1 cellular context compared by ENCODE assay signal in genomic region chr7:109322833-109323232, GRCh38.
TF ChIP-seq lines count a peak whose summit lies in the region.

No MANE protein-coding gene starts in this region.

TF ChIP-seq in GM23338, 12 proteins besides CTCF, POLR2A, EP300 and RAD21 (continued from another document):
- TF ChIP-seq, protein P1, sequence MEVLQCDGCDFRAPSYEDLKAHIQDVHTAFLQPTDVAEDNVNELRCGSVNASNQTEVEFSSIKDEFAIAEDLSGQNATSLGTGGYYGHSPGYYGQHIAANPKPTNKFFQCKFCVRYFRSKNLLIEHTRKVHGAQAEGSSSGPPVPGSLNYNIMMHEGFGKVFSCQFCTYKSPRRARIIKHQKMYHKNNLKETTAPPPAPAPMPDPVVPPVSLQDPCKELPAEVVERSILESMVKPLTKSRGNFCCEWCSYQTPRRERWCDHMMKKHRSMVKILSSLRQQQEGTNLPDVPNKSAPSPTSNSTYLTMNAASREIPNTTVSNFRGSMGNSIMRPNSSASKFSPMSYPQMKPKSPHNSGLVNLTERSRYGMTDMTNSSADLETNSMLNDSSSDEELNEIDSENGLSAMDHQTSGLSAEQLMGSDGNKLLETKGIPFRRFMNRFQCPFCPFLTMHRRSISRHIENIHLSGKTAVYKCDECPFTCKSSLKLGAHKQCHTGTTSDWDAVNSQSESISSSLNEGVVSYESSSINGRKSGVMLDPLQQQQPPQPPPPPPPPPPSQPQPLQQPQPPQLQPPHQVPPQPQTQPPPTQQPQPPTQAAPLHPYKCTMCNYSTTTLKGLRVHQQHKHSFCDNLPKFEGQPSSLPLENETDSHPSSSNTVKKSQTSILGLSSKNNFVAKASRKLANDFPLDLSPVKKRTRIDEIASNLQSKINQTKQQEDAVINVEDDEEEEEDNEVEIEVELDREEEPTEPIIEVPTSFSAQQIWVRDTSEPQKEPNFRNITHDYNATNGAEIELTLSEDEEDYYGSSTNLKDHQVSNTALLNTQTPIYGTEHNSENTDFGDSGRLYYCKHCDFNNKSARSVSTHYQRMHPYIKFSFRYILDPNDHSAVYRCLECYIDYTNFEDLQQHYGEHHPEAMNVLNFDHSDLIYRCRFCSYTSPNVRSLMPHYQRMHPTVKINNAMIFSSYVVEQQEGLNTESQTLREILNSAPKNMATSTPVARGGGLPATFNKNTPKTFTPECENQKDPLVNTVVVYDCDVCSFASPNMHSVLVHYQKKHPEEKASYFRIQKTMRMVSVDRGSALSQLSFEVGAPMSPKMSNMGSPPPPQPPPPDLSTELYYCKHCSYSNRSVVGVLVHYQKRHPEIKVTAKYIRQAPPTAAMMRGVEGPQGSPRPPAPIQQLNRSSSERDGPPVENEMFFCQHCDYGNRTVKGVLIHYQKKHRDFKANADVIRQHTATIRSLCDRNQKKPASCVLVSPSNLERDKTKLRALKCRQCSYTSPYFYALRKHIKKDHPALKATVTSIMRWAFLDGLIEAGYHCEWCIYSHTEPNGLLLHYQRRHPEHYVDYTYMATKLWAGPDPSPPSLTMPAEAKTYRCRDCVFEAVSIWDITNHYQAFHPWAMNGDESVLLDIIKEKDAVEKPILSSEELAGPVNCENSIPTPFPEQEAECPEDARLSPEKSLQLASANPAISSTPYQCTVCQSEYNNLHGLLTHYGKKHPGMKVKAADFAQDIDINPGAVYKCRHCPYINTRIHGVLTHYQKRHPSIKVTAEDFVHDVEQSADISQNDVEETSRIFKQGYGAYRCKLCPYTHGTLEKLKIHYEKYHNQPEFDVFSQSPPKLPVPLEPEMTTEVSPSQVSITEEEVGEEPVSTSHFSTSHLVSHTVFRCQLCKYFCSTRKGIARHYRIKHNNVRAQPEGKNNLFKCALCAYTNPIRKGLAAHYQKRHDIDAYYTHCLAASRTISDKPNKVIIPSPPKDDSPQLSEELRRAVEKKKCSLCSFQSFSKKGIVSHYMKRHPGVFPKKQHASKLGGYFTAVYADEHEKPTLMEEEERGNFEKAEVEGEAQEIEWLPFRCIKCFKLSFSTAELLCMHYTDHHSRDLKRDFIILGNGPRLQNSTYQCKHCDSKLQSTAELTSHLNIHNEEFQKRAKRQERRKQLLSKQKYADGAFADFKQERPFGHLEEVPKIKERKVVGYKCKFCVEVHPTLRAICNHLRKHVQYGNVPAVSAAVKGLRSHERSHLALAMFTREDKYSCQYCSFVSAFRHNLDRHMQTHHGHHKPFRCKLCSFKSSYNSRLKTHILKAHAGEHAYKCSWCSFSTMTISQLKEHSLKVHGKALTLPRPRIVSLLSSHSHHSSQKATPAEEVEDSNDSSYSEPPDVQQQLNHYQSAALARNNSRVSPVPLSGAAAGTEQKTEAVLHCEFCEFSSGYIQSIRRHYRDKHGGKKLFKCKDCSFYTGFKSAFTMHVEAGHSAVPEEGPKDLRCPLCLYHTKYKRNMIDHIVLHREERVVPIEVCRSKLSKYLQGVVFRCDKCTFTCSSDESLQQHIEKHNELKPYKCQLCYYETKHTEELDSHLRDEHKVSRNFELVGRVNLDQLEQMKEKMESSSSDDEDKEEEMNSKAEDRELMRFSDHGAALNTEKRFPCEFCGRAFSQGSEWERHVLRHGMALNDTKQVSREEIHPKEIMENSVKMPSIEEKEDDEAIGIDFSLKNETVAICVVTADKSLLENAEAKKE (CRISPR knock-in tag; IDR thresholded peaks at IDR 0.05) = no peak
- TF ChIP-seq CREB1 (CRISPR knock-in tag; IDR thresholded peaks at IDR 0.05; ENCODE audit: low read depth) (no peak), JUNB (IDR thresholded peaks at IDR 0.05; ENCODE audit: unreplicated experiment) (no peak), POLR2AphosphoS5 (IDR thresholded peaks at IDR 0.05; ENCODE audit: low read depth) (no peak), STAT1 (IDR thresholded peaks at IDR 0.05; ENCODE audit: unreplicated experiment) (no peak), NANOG (IDR thresholded peaks at IDR 0.05; ENCODE audit: borderline replicate concordance) (no peak), EZH2phosphoT487 (IDR thresholded peaks at IDR 0.05; ENCODE audit: unreplicated experiment) (no peak)
- TF ChIP-seq, protein P2, sequence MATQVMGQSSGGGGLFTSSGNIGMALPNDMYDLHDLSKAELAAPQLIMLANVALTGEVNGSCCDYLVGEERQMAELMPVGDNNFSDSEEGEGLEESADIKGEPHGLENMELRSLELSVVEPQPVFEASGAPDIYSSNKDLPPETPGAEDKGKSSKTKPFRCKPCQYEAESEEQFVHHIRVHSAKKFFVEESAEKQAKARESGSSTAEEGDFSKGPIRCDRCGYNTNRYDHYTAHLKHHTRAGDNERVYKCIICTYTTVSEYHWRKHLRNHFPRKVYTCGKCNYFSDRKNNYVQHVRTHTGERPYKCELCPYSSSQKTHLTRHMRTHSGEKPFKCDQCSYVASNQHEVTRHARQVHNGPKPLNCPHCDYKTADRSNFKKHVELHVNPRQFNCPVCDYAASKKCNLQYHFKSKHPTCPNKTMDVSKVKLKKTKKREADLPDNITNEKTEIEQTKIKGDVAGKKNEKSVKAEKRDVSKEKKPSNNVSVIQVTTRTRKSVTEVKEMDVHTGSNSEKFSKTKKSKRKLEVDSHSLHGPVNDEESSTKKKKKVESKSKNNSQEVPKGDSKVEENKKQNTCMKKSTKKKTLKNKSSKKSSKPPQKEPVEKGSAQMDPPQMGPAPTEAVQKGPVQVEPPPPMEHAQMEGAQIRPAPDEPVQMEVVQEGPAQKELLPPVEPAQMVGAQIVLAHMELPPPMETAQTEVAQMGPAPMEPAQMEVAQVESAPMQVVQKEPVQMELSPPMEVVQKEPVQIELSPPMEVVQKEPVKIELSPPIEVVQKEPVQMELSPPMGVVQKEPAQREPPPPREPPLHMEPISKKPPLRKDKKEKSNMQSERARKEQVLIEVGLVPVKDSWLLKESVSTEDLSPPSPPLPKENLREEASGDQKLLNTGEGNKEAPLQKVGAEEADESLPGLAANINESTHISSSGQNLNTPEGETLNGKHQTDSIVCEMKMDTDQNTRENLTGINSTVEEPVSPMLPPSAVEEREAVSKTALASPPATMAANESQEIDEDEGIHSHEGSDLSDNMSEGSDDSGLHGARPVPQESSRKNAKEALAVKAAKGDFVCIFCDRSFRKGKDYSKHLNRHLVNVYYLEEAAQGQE (IDR thresholded peaks at IDR 0.05; ENCODE audit: unreplicated experiment) = no peak
